ENCODE assay signal across 8 cellular contexts in the genomic region with DNA sequence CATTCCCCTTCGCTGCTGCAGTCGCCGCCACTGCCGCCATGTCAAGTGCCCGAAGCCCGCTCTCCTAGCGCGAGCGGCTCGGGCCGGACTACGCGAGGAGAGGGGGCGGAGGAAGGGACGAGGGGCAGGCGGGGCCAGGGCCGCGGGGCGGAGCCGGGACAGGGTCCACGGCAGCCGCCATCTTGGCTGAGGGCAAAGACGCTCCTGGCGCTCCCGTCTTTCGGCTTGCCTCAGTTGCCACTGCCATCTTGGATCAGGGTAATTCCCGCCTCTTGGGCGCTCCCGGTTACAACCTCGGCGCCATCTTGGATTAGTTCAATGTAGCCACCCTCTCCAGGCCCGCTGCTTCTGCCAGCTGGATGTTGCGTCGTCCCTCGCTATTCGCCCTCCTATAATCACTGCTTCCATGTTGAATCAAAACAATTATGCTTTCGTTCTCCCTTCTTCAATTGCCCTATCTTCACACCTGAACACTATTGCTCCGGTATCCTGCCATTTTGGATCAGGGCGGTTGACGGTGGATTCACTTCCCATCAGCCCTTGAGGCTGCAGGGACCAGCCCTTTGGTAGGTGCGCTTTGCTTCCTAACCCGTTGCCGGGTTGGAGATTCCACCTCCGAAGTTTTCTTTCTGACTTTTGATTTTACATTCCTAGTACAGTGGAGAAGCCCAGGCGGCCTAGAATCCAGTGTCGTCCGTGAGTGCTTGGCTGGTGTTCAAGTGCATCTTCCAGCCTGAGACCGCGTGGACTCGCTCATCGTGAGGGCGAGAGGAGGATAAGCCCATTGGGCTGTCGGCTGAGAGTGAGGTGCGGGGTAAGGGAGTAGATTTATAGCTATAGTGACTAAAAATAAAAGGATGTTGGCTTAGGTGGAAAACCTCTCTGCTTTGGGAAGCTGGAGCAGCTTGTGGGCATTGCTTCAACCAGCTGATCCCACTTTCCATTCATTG. TPM values are rescaled to one million over a fixed set of nuclear protein-coding genes. Genes with fewer than 3 reads are reported as not detected.
DNase-seq lines count a peak whose midpoint lies in the region; ATAC-seq and TF ChIP-seq lines count a peak whose summit lies in the region.

Gene HACD2, minus strand, starts transcription at position 66 of the 950 bp plus-strand sequence. Its CDS starts 26 bp downstream, at position 40.

- H3K36me3 ChIP-seq in RWPE2 (ENCODE audit: low read depth): peaks cover 38% of the 10 kb centered on the region

- peaks cover 17% of the 10 kb centered on the region for H3K9me3 Mint-ChIP-seq in activated T-helper 2 cell treated with anti-CD3 and anti-CD28 coated beads, Interferon-gamma antibody, Interleukin-2, Interleukin-4, amounts not matched to agents 10 μg/mL and 5 μg/mL and 100 μg/mL, durations not matched to agents 14 hours and 24 hours and 36 hours
- no peaks in the 10 kb centered on the region for H3K9me3 Mint-ChIP-seq in natural killer cell

- ATAC-seq in RWPE2 (ENCODE audit: low read depth) (peak; percentile 81), natural killer cell (peak; percentile 92 to 99 (median 93))

- TF ChIP-seq CTCF in RWPE2 (IDR thresholded peaks at IDR 0.05; ENCODE audit: poor library complexity, severe bottlenecking) (no peak), natural killer cell (IDR thresholded peaks at IDR 0.05) (no peak)

- peak within 1 kb of the TSS; percentile 82 for H3K4me3 ChIP-seq in RWPE2 (ENCODE audit: severe bottlenecking)

- H3K27me3 ChIP-seq in RWPE2 (ENCODE audit: insufficient read depth, poor library complexity, severe bottlenecking): no peaks in the 10 kb centered on the region

- H3K4me1 Mint-ChIP-seq in activated T-helper 2 cell treated with anti-CD3 and anti-CD28 coated beads, Interferon-gamma antibody, Interleukin-2, Interleukin-4, amounts not matched to agents 10 μg/mL and 5 μg/mL and 100 μg/mL, durations not matched to agents 14 hours and 24 hours and 36 hours (ENCODE audit: low read depth): peaks cover 20% of the 10 kb centered on the region
- peaks cover 15 to 22% of the 10 kb centered on the region in 2 donors for H3K4me1 Mint-ChIP-seq in natural killer cell

- no peaks in the 10 kb centered on the region for H3K9me3 ChIP-seq in RWPE2 (ENCODE audit: severe bottlenecking)

- peak within 1 kb of the TSS; percentile 72 for H3K27ac Mint-ChIP-seq in activated T-helper 2 cell treated with anti-CD3 and anti-CD28 coated beads, Interferon-gamma antibody, Interleukin-2, Interleukin-4, amounts not matched to agents 10 μg/mL and 5 μg/mL and 100 μg/mL, durations not matched to agents 14 hours and 24 hours and 36 hours
- peak within 1 kb of the TSS in 1 of 2 donors; percentile 71 for H3K27ac Mint-ChIP-seq in natural killer cell

- intact Hi-C loops in activated T-helper 2 cell treated with anti-CD3 and anti-CD28 coated beads, Interferon-gamma antibody, Interleukin-2, Interleukin-4, amounts not matched to agents 10 μg/mL and 5 μg/mL and 100 μg/mL, durations not matched to agents 14 hours and 24 hours and 36 hours (cut with micrococcal nuclease): loop anchor here (1.0 to 10.0 kb wide), 4 partner anchors 375 to 1203 kb away; partner anchors contain the start of genes FAM162A, HSPBAP1, MIX23 and SEC22A
- intact Hi-C loops in natural killer cell (cut with micrococcal nuclease): loop anchor here (1.0 to 10.0 kb wide), 2 partner anchors 384 to 1170 kb away; partner anchors contain the start of genes SEC22A and WDR5B

- H3K4me3 Mint-ChIP-seq in activated T-helper 2 cell treated with anti-CD3 and anti-CD28 coated beads, Interferon-gamma antibody, Interleukin-2, Interleukin-4, amounts not matched to agents 10 μg/mL and 5 μg/mL and 100 μg/mL, durations not matched to agents 14 hours and 24 hours and 36 hours (ENCODE audit: low read depth): no peak within 1 kb of the TSS
- peak within 1 kb of the TSS; percentile 87 for H3K4me3 Mint-ChIP-seq in natural killer cell

- DNase-seq in EH (ENCODE audit: low read depth) (peak; percentile 98), H4 (ENCODE audit: low spot score) (peak; percentile 98), LoVo (ENCODE audit: low spot score) (peak; percentile 98), RWPE2 (ENCODE audit: low spot score) (peak; percentile 94), fibroblast of peridontal ligament (ENCODE audit: extremely low read depth) (peak; percentile 95), natural killer cell (peak; percentile 95)
- DNase-seq in activated T-helper 2 cell treated with anti-CD3 and anti-CD28 coated beads, Interferon-gamma antibody, Interleukin-2, Interleukin-4, amounts not matched to agents 10 μg/mL and 5 μg/mL and 100 μg/mL, durations not matched to agents 14 hours and 24 hours and 36 hours (ENCODE audit: low spot score): peak; percentile 92
- DNase-seq in stimulated activated naive CD4-positive, alpha-beta T cell treated with Interleukin-2 at 50 U/mL for 16 hours (lab: John Stamatoyannopoulos, UW): peak; percentile 94

- peaks cover 44% of the 10 kb centered on the region for H3K36me3 Mint-ChIP-seq in activated T-helper 2 cell treated with anti-CD3 and anti-CD28 coated beads, Interferon-gamma antibody, Interleukin-2, Interleukin-4, amounts not matched to agents 10 μg/mL and 5 μg/mL and 100 μg/mL, durations not matched to agents 14 hours and 24 hours and 36 hours (ENCODE audit: low read depth)
- H3K36me3 Mint-ChIP-seq in natural killer cell: no peaks in the 10 kb centered on the region

- peak within 1 kb of the TSS; percentile 89 for H3K27ac ChIP-seq in RWPE2 (ENCODE audit: poor library complexity, severe bottlenecking)

- H3K27me3 Mint-ChIP-seq in activated T-helper 2 cell treated with anti-CD3 and anti-CD28 coated beads, Interferon-gamma antibody, Interleukin-2, Interleukin-4, amounts not matched to agents 10 μg/mL and 5 μg/mL and 100 μg/mL, durations not matched to agents 14 hours and 24 hours and 36 hours (ENCODE audit: low read depth): no peaks in the 10 kb centered on the region
- H3K27me3 Mint-ChIP-seq in natural killer cell (ENCODE audit: low read depth in 2 of 2): no peaks in the 10 kb centered on the region

- peaks cover 33% of the 10 kb centered on the region for H3K4me1 ChIP-seq in RWPE2 (ENCODE audit: insufficient read depth, poor library complexity, severe bottlenecking)

RNA-seq across cellular contexts. Expression of gene HACD2, which starts in this region (rescaled TPM):
- total RNA-seq in H4 (2014; rRNA removed; shearing (Covaris generic)): 23.7 and 30.5 TPM in 2 replicates
- 29.5 and 32.5 TPM in 2 replicates for total RNA-seq in activated T-helper 2 cell treated with anti-CD3 and anti-CD28 coated beads, Interferon-gamma antibody, Interleukin-2, Interleukin-4, amounts not matched to agents 10 μg/mL and 5 μg/mL and 100 μg/mL, durations not matched to agents 14 hours and 24 hours and 36 hours
- total RNA-seq in natural killer cell: 10 to 100 TPM; 16.1 to 34.1 (median 24.6) TPM

Comparison
In these comparisons a context has a peak if more than half of its experiments do, and no peak if none do; other contexts are left out.
1. Peak in every context shown above with its lines: DNase-seq, ATAC-seq, H3K4me3 ChIP-seq and H3K27ac ChIP-seq.